Comparison of ENCODE assay signal across 14 cellular contexts in the genomic region with DNA sequence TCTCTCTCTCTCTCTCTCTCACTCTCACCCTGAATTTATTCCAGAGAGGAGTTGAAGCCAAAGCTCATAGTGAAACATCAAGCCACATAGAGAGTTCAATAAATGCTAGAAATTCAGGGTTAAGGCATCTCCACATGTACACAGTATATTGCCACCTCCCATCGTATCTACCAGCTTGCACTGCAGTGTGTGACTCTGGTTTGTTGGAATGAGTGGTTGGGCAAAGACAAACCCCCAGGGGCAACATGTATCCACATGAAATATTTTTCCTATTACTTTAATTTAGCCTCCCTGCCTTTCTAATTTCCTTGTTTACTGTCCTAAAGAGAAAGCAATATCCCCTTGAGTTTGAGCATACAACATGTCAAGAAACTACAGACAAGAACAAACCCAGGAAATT.
"Had no signal": no experiment of that assay in that cellular context is flagged by ENCODE, and none has a peak within 500 bp of the region (broad histone marks: within the 10 kb centered on the region; RNA-seq: fewer than 3 reads in every experiment).

No MANE protein-coding gene starts in this region.

- H3K27ac ChIP-seq: parathyroid adenoma, tibial artery had no signal

- H3K36me3 ChIP-seq: tibial artery had no signal

- H2AFZ ChIP-seq: parathyroid adenoma had no signal

- H3K79me2 ChIP-seq: parathyroid adenoma had no signal

- H3K27me3 ChIP-seq: dorsolateral prefrontal cortex, tibial artery had no signal

- DNase-seq: activated CD4-positive, alpha-beta T cell treated with anti-CD3 and anti-CD28 coated beads, Interleukin-2, amount 50 U/mL, for 1 hour; activated CD8-positive, alpha-beta memory T cell treated with anti-CD3 and anti-CD28 coated beads, Interleukin-2, amount 50 U/mL, for 4 hours; activated naive CD4-positive, alpha-beta T cell treated with anti-CD3 and anti-CD28 coated beads for 36 hours; activated T-cell treated with anti-CD3 and anti-CD28 coated beads, Interleukin-2, amount 50 U/mL, for 4 hours; anterior cingulate cortex; central memory CD4-positive, alpha-beta T cell; endodermal cell; erythroblast; midbrain; stimulated activated CD4-positive, alpha-beta T cell treated with anti-CD3 and anti-CD28 coated beads, Interleukin-4, amount 100 ng/mL, for 24 hours; tibial artery had no signal

- H3K4me3 ChIP-seq: dorsolateral prefrontal cortex, lung, tibial artery had no signal

- H3K9ac ChIP-seq: parathyroid adenoma had no signal

- H3K4me1 ChIP-seq: parathyroid adenoma, tibial artery had no signal

- H3K9me3 ChIP-seq: tibial artery had no signal
